ENCODE assay signal across 7 cellular contexts in genomic region chr19:5621311-5621944, GRCh38. TPM values are rescaled to one million over a fixed set of nuclear protein-coding genes. Genes with fewer than 3 reads are reported as not detected.
DNase-seq lines count a peak whose midpoint lies in the region; ATAC-seq and TF ChIP-seq lines count a peak whose summit lies in the region.

No MANE protein-coding gene starts in this region.

- CTCF ChIA-PET in IMR-90 (lab: Yijun Ruan, JAX), result interaction anchor here (0.5 kb wide), 1 partner anchor 66 kb away, joined by 3 read pairs; no protein-coding TSS in a partner anchor

- H2BK20ac ChIP-seq in IMR-90 (ENCODE audit: low read depth, low read length), result no peak overlapping the region

- dilution Hi-C loops in IMR-90 (cut with HindIII; ENCODE audit: low sequenced_read_pairs, unreplicated experiment), result no loop called here

- peaks cover 32% of the 10 kb centered on the region for H3K36me3 ChIP-seq in IMR-90 (ENCODE audit: control insufficient read depth, insufficient read depth, low read length)
- no peaks in the 10 kb centered on the region for H3K36me3 ChIP-seq in kidney epithelial cell (ENCODE audit: control insufficient read depth, insufficient read depth, low read length)
- peaks cover 20 to 42% (median 34%) of the 10 kb centered on the region in 5 donors for H3K36me3 ChIP-seq in subcutaneous abdominal adipose tissue (ENCODE audit: control insufficient read depth in 5 of 5, insufficient read depth in 5 of 5, low read length in 5 of 5)

- H3K23ac ChIP-seq in IMR-90 (ENCODE audit: low read depth, low read length), result peak overlapping the region; percentile 64

- DNase-seq in IMR-90 (no peak), kidney epithelial cell (ENCODE audit: low read depth) (no peak), sciatic nerve (ENCODE audit: low spot score) (no peak), NCI-H1436 (lab: John Stamatoyannopoulos, UW) (no peak)

- H2BK120ac ChIP-seq in IMR-90 (ENCODE audit: low read depth, low read length), result no peak overlapping the region

- peak overlapping the region; percentile 63 for H3K4me3 ChIP-seq in IMR-90 (ENCODE audit: insufficient read depth, low read depth, low read length)
- peak overlapping the region; percentile 86 for H3K4me3 ChIP-seq in kidney epithelial cell (ENCODE audit: low read depth, low read length)
- H3K4me3 ChIP-seq in subcutaneous abdominal adipose tissue (ENCODE audit: low read depth in 1 of 5, low read length in 5 of 5), result peak overlapping the region; percentile 86 to 99 (median 97)

- peaks cover 58% of the 10 kb centered on the region for H4K20me1 ChIP-seq in IMR-90 (ENCODE audit: insufficient read depth, low read length)

- H2BK5ac ChIP-seq in IMR-90 (ENCODE audit: low read depth, low read length, poor library complexity, severe bottlenecking), result no peak overlapping the region

- H3K18ac ChIP-seq in IMR-90 (ENCODE audit: low read depth, low read length), result no peak overlapping the region

- ATAC-seq in IMR-90 (ENCODE audit: low read depth) (no peak), sciatic nerve (no peak), GM21390 (IDR thresholded peaks at IDR 0.05; ENCODE audit: unreplicated experiment) (no peak)

- in situ Hi-C loops in IMR-90 (cut with MboI; ENCODE audit: low sequenced_read_pairs), result no loop called here

- H2AFZ ChIP-seq in IMR-90 (replicated peaks; ENCODE audit: low read length, poor library complexity), result peak overlapping the region; percentile 97

- H3K9me3 ChIP-seq in IMR-90 (ENCODE audit: control insufficient read depth, insufficient read depth, low read length), result no peaks in the 10 kb centered on the region
- H3K9me3 ChIP-seq in subcutaneous abdominal adipose tissue (ENCODE audit: control insufficient read depth in 5 of 5, low read length in 5 of 5), result no peaks in the 10 kb centered on the region

- TF ChIP-seq POLR2A in IMR-90 (IDR thresholded peaks at IDR 0.05; ENCODE audit: low read depth, low read length), result no peak

- H2AK5ac ChIP-seq in IMR-90 (ENCODE audit: low read depth, low read length), result peak overlapping the region; percentile 51

- no peaks in the 10 kb centered on the region for H3K27me3 ChIP-seq in IMR-90 (ENCODE audit: control insufficient read depth, insufficient read depth, low read length)
- H3K27me3 ChIP-seq in kidney epithelial cell (ENCODE audit: control insufficient read depth, insufficient read depth, low read length), result no peaks in the 10 kb centered on the region
- H3K27me3 ChIP-seq in subcutaneous abdominal adipose tissue (ENCODE audit: control insufficient read depth in 5 of 5, insufficient read depth in 4 of 5, low read length in 5 of 5), result no peaks in the 10 kb centered on the region

- H3K14ac ChIP-seq in IMR-90 (replicated peaks; ENCODE audit: low read depth, low read length), result peak overlapping the region; percentile 27

- H3K4me2 ChIP-seq in IMR-90 (ENCODE audit: low read depth, low read length), result peak overlapping the region; percentile 83

- H4K91ac ChIP-seq in IMR-90 (ENCODE audit: insufficient read depth, low read depth, low read length), result peak overlapping the region; percentile 23; the same call in 1 of the 2 replicates

- H2AK9ac ChIP-seq in IMR-90 (replicated peaks; ENCODE audit: low read depth, low read length, poor library complexity), result peak overlapping the region; percentile 98

- intact Hi-C loops in IMR-90 (cut with micrococcal nuclease), result loop anchor here (5.0 kb wide), 1 partner anchor 46 kb away; no protein-coding TSS in a partner anchor
- intact Hi-C loops in sciatic nerve (cut with DNase I), result no loop called here

- no peak for TF ChIP-seq RAD21 in IMR-90 (IDR thresholded peaks at IDR 0.05; ENCODE audit: low read length)

- peaks cover 26 to 59% of the 10 kb centered on the region in 2 experiments for H3K79me1 ChIP-seq in IMR-90 (ENCODE audit: low read depth in 1 of 2, low read length in 2 of 2)

- WGBS in IMR-90 (ENCODE audit: extremely low coverage in 2 of 2, insufficient read length in 1 of 2), 2 experiments, result no CpG with 5 or more reads among the region's 14 CpGs
- 16 to 33% (median 25%) methylated on average over 14 of the region's 14 CpGs for WGBS in adipose tissue, 3 donors

- POLR2A ChIA-PET in IMR-90 (lab: Charles Lee; ENCODE audit: unreplicated experiment), result no interaction called here

- BruUV-seq in IMR-90 (replicated peaks; lab: Mats Ljungman, UMichigan), result no TSS peak

- H3K56ac ChIP-seq in IMR-90 (ENCODE audit: extremely low read depth, insufficient read depth, low read length), result no peak overlapping the region

- no peak overlapping the region; a peak in 1 of 4 replicates for H4K8ac ChIP-seq in IMR-90 (ENCODE audit: low read depth in 2 of 2, low read length in 2 of 2)

- H3K9ac ChIP-seq in IMR-90 (ENCODE audit: low read depth, low read length) (peak overlapping the region; percentile 70), subcutaneous abdominal adipose tissue (ENCODE audit: low read length in 5 of 5) (peak overlapping the region; percentile 51 to 96 (median 93))

- no peak overlapping the region for H4K5ac ChIP-seq in IMR-90 (ENCODE audit: low read depth, low read length)

- no peak for TF ChIP-seq CTCF in IMR-90 (conservative IDR thresholded peaks at IDR 0.05; ENCODE audit: low read depth, low read length)
- TF ChIP-seq CTCF in kidney epithelial cell (IDR thresholded peaks at IDR 0.05; ENCODE audit: insufficient read depth, low read length, poor library complexity, severe bottlenecking), result no peak

- H3K4me1 ChIP-seq in IMR-90 (ENCODE audit: control insufficient read depth, insufficient read depth, low read length) (peaks cover 14% of the 10 kb centered on the region), subcutaneous abdominal adipose tissue (ENCODE audit: control insufficient read depth in 5 of 5, insufficient read depth in 5 of 5, low read length in 5 of 5) (peaks cover 11 to 63% (median 61%) of the 10 kb centered on the region in 5 donors)

- no peak overlapping the region for H2BK15ac ChIP-seq in IMR-90 (ENCODE audit: low read depth, low read length)

- peak overlapping the region; percentile 73 for H3K27ac ChIP-seq in IMR-90 (ENCODE audit: insufficient read depth, low read length)
- H3K27ac ChIP-seq in adipose tissue (ENCODE audit: low read depth, low read length), result peak overlapping the region; percentile 15
- H3K27ac ChIP-seq in subcutaneous abdominal adipose tissue (ENCODE audit: low read depth, low read length), result peak overlapping the region; percentile 88

- peak overlapping the region; percentile 9; the same call in 1 of the 2 replicates for H3K4ac ChIP-seq in IMR-90 (ENCODE audit: low read depth, low read length)

- peaks cover 12% of the 10 kb centered on the region for H3K9me1 ChIP-seq in IMR-90 (ENCODE audit: insufficient read depth, low read length)

TF ChIP-seq in IMR-90, 13 proteins besides CTCF, POLR2A, EP300 and RAD21 (continues in another document):
- TF ChIP-seq SMC3 (IDR thresholded peaks at IDR 0.05; ENCODE audit: low read depth, low read length), result no peak
- no peak for TF ChIP-seq NFE2L2 (IDR thresholded peaks at IDR 0.05; ENCODE audit: low read depth, low read length)
- TF ChIP-seq RFX5 (IDR thresholded peaks at IDR 0.05; ENCODE audit: low read depth, low read length), result no peak
- TF ChIP-seq, protein P1, sequence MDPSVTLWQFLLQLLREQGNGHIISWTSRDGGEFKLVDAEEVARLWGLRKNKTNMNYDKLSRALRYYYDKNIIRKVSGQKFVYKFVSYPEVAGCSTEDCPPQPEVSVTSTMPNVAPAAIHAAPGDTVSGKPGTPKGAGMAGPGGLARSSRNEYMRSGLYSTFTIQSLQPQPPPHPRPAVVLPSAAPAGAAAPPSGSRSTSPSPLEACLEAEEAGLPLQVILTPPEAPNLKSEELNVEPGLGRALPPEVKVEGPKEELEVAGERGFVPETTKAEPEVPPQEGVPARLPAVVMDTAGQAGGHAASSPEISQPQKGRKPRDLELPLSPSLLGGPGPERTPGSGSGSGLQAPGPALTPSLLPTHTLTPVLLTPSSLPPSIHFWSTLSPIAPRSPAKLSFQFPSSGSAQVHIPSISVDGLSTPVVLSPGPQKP (IDR thresholded peaks at IDR 0.05; ENCODE audit: borderline replicate concordance, low read depth, low read length), result no peak
- no peak for TF ChIP-seq BHLHE40 (IDR thresholded peaks at IDR 0.05; ENCODE audit: low read depth, low read length)
- TF ChIP-seq MXI1 (IDR thresholded peaks at IDR 0.05; ENCODE audit: borderline replicate concordance, low read depth, low read length), result no peak
- no peak for TF ChIP-seq CEBPB (IDR thresholded peaks at IDR 0.05; ENCODE audit: low read depth, low read length)

RNA-seq across cellular contexts. Expression of gene SAFB2, which starts 1.1 kb away (rescaled TPM):
- total RNA-seq in IMR-90 (2012; rRNA removed) (11.8 and 17.8 TPM in 2 replicates), kidney epithelial cell (23.8 and 29.0 TPM in 2 replicates), sciatic nerve (121 TPM)
- polyA plus RNA-seq in IMR-90 (2012; rRNA removed) (26.2 and 28.6 TPM in 2 replicates), adipose tissue (10 to 100 TPM; 35.0 to 48.0 (median 35.4) TPM)
- polyA plus RNA-seq in IMR-90 (2012; cell fraction: cytosol; rRNA removed), result 15.9 and 19.7 TPM in 2 replicates
- 82.6 and 84.3 TPM in 2 replicates for polyA plus RNA-seq in IMR-90 (2012; cell fraction: nucleus; rRNA removed; ENCODE audit: low replicate concordance)

RNA-seq across cellular contexts. Expression of gene SAFB, which starts 1.5 kb away (rescaled TPM):
- total RNA-seq in IMR-90 (2012; rRNA removed) (18.5 and 26.1 TPM in 2 replicates), kidney epithelial cell (40.3 and 45.7 TPM in 2 replicates), sciatic nerve (115 TPM)
- polyA plus RNA-seq in IMR-90 (2012; rRNA removed) (36.6 and 41.2 TPM in 2 replicates), adipose tissue (10 to 100 TPM; 34.3 to 49.7 (median 46.9) TPM)
- polyA plus RNA-seq in IMR-90 (2012; cell fraction: cytosol; rRNA removed), result 51.4 and 92.6 TPM in 2 replicates
- polyA plus RNA-seq in IMR-90 (2012; cell fraction: nucleus; rRNA removed; ENCODE audit: low replicate concordance), result 92.9 and 147 TPM in 2 replicates

RNA-seq across cellular contexts. Expression of gene TINCR, which starts 53.7 kb away (rescaled TPM):
- total RNA-seq in IMR-90 (2012; rRNA removed), result not detected in 2 replicates
- 0.03 and 0.05 TPM in 2 replicates for polyA plus RNA-seq in IMR-90 (2012; rRNA removed)
- polyA plus RNA-seq in IMR-90 (2012; cell fraction: cytosol; rRNA removed), result 0.03 TPM in 1 of 2 replicates, not detected in the other
- polyA plus RNA-seq in IMR-90 (2012; cell fraction: nucleus; rRNA removed; ENCODE audit: low replicate concordance), result 0.14 and 0.30 TPM in 2 replicates
- polyA plus RNA-seq in adipose tissue, result 1 to 10 TPM in 1 of 3 donors, under 1 TPM in 2; 0.23 to 2.6 (median 0.36) TPM
- 1.0 and 1.4 TPM in 2 replicates for total RNA-seq in kidney epithelial cell
- total RNA-seq in sciatic nerve, result 3.7 TPM

RNA-seq across cellular contexts. Expression of gene MICOS13, which starts 58.9 kb away (rescaled TPM):
- total RNA-seq in IMR-90 (2012; rRNA removed) (14.5 and 15.8 TPM in 2 replicates), kidney epithelial cell (47.0 and 55.4 TPM in 2 replicates), sciatic nerve (35.9 TPM)
- polyA plus RNA-seq in IMR-90 (2012; rRNA removed) (48.9 and 80.2 TPM in 2 replicates), adipose tissue (100 to 1,000 TPM in 1 of 3 donors, 10 to 100 TPM in 2; 53.6 to 120 (median 96.2) TPM)
- polyA plus RNA-seq in IMR-90 (2012; cell fraction: cytosol; rRNA removed), result 91.5 and 98.4 TPM in 2 replicates
- polyA plus RNA-seq in IMR-90 (2012; cell fraction: nucleus; rRNA removed; ENCODE audit: low replicate concordance), result 22.5 and 47.5 TPM in 2 replicates

RNA-seq across cellular contexts. Expression of gene HSD11B1L, which starts 59.4 kb away (rescaled TPM):
- 1.9 and 2.2 TPM in 2 replicates for total RNA-seq in IMR-90 (2012; rRNA removed)
- polyA plus RNA-seq in IMR-90 (2012; rRNA removed), result 7.2 and 8.2 TPM in 2 replicates
- 9.8 and 14.6 TPM in 2 replicates for polyA plus RNA-seq in IMR-90 (2012; cell fraction: cytosol; rRNA removed)
- polyA plus RNA-seq in IMR-90 (2012; cell fraction: nucleus; rRNA removed; ENCODE audit: low replicate concordance), result 10.8 and 19.3 TPM in 2 replicates
- 1 to 10 TPM; 5.4 to 7.5 (median 6.5) TPM for polyA plus RNA-seq in adipose tissue
- total RNA-seq in kidney epithelial cell, result 7.4 and 11.4 TPM in 2 replicates
- 3.7 TPM for total RNA-seq in sciatic nerve

Comparison
In these comparisons a context has a peak if more than half of its experiments do, and no peak if none do; other contexts are left out.
1. H3K27ac ChIP-seq: peak in every context shown above with its lines; median percentile 88 in subcutaneous abdominal adipose tissue; 73 in IMR-90; 15 in adipose tissue.